In the genomic region with DNA sequence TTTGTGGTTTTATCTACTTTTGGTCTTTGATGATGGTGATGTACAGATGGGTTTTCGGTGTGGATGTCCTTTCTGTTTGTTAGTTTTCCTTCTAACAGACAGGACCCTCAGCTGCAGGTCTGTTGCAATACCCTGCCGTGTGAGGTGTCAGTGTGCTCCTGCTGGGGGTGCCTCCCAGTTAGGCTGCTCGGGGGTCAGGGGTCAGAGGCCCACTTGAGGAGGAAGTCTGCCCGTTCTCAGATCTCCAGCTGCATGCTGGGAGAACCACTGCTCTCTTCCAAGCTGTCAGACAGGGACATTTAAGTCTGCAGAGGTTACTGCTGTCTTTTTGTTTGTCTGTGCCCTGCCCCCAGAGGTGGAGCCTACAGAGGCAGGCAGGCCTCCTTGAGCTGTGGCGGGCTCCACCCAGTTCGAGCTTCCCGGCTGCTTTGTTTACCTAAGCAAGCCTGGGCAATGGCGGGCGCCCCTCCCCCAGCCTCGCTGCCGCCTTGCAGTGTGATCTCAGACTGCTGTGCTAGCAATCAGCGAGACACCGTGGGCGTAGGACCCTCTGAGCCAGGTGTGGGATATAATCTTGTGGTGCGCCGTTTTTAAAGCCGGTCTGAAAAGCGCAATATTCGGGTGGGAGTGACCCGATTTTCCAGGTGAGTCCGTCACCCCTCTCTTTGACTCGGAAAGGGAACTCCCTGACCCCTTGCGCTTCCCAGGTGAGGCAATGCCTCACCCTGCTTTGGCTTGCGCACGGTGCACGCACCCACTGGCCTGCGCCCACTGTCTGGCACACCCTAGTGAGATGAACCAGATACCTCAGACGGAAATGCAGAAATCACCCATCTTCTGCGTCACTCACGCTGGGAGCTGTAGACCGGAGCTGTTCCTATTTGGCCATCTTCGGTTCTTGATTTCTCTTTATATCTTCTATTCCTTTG, we compare ENCODE assay signal across 1 cellular context.
TF ChIP-seq lines count a peak whose summit lies in the region.

No MANE protein-coding gene starts in this region.

TF ChIP-seq in H1, 55 proteins besides CTCF, POLR2A, EP300 and RAD21:
- 0 out of 2 replicates have a peak, but pooled peaks have one; percentile 39 for TF ChIP-seq RBBP5 (IDR thresholded peaks at IDR 0.05; ENCODE audit: borderline replicate concordance, low read depth, low read length)
